In genomic region chr2:99819766-99820165, GRCh38 we compare ENCODE assay signal across 13 cellular contexts.
DNase-seq lines count a peak whose midpoint lies in the region; ATAC-seq, FAIRE-seq and TF ChIP-seq lines count a peak whose summit lies in the region.
"Had no signal": no experiment of that assay in that cellular context is flagged by ENCODE, and none has a peak within 500 bp of the region (broad histone marks: within the 10 kb centered on the region; RNA-seq: fewer than 3 reads in every experiment).

No MANE protein-coding gene starts in this region.

- no peak for ATAC-seq in HG03460 (IDR thresholded peaks at IDR 0.05; ENCODE audit: unreplicated experiment)
- ATAC-seq in GM21576 (IDR thresholded peaks at IDR 0.05; ENCODE audit: unreplicated experiment) = no peak
- ATAC-seq: heart left ventricle had no signal

- in situ Hi-C loops in ACHN (cut with HindIII; ENCODE audit: low pct_ligation_motif_present, low pct_unique_long_range_greater_than_20kb, low sequenced_read_pairs) = no loop called here

- no peak overlapping the region for H3K27ac ChIP-seq in VCaP
- H3K27ac ChIP-seq: heart left ventricle, tibial artery had no signal

- DNase-seq in ACHN (peak; percentile 99), HTR-8/SVneo (ENCODE audit: insufficient read length, low spot score) (peak; percentile 24), kidney glomerular epithelial cell (lab: John Stamatoyannopoulos, UW) (peak; percentile 86), NK-92 (lab: John Stamatoyannopoulos, UW; ENCODE audit: unreplicated experiment) (no peak), T1000 (lab: John Stamatoyannopoulos, UW) (no peak)
- DNase-seq: activated CD4-positive, alpha-beta memory T cell treated with anti-CD3 and anti-CD28 coated beads for 36 hours; heart left ventricle; NCI-H774; T-helper 1 cell; tibial artery had no signal

- FAIRE-seq in HTR-8/SVneo (lab: Jason Lieb, UNC) = no peak

- TF ChIP-seq CTCF in VCaP (conservative IDR thresholded peaks at IDR 0.05) = peak; percentile 26

Comparison
In these comparisons a context has a peak if more than half of its experiments do, and no peak if none do; other contexts are left out.
1. DNase-seq: peak in ACHN (single experiment), HTR-8/SVneo (single experiment) and kidney glomerular epithelial cell (single experiment); none in NK-92 (single experiment) and T1000 (single experiment).